Comparison of ENCODE assay signal across 14 cellular contexts in genomic region chr5:40774626-40775025, GRCh38.
"Had no signal": no experiment of that assay in that cellular context is flagged by ENCODE, and none has a peak within 500 bp of the region (broad histone marks: within the 10 kb centered on the region; RNA-seq: fewer than 3 reads in every experiment).

No MANE protein-coding gene starts in this region.

- H3K4me3 Mint-ChIP-seq: activated naive CD4-positive, alpha-beta T cell treated with anti-CD3 and anti-CD28 coated beads, Interleukin-2, amount 50 U/mL, for 24 hours; effector memory CD8-positive, alpha-beta T cell; immature natural killer cell; naive thymus-derived CD4-positive, alpha-beta T cell had no signal

- H3K4me1 ChIP-seq: right atrium auricular region had no signal

- H3K27me3 ChIP-seq: neutrophil, right atrium auricular region, tibial artery, vagina had no signal

- H3K27ac ChIP-seq: right atrium auricular region, skin epidermis, tibial artery, vagina had no signal

- ATAC-seq: effector memory CD8-positive, alpha-beta T cell; naive thymus-derived CD4-positive, alpha-beta T cell had no signal

- H3K9me3 ChIP-seq: neutrophil, right atrium auricular region, tibial artery, vagina had no signal

- H3K9me3 Mint-ChIP-seq: activated naive CD4-positive, alpha-beta T cell treated with anti-CD3 and anti-CD28 coated beads, Interleukin-2, amount 50 U/mL, for 24 hours; effector memory CD8-positive, alpha-beta T cell; immature natural killer cell had no signal

- DNase-seq: activated CD4-positive, alpha-beta T cell treated with anti-CD3 and anti-CD28 coated beads, Interleukin-2, amount 50 U/mL, for 1 hour; activated CD4-positive, CD25-positive, alpha-beta regulatory T cell; activated effector memory CD4-positive, alpha-beta T cell treated with Interleukin-2 at 50 U/mL for 16 hours; caudate nucleus; effector memory CD8-positive, alpha-beta T cell; immature natural killer cell; naive thymus-derived CD4-positive, alpha-beta T cell; stimulated activated CD4-positive, alpha-beta T cell treated with anti-CD3 and anti-CD28 coated beads, Interleukin-4, amount 100 ng/mL, for 4 hours; tibial artery had no signal

- H3K27ac Mint-ChIP-seq: activated naive CD4-positive, alpha-beta T cell treated with anti-CD3 and anti-CD28 coated beads, Interleukin-2, amount 50 U/mL, for 24 hours; immature natural killer cell had no signal

- H3K4me3 ChIP-seq: right atrium auricular region, skin epidermis, tibial artery, vagina had no signal

- H3K27me3 Mint-ChIP-seq: activated naive CD4-positive, alpha-beta T cell treated with anti-CD3 and anti-CD28 coated beads, Interleukin-2, amount 50 U/mL, for 24 hours; effector memory CD8-positive, alpha-beta T cell; naive thymus-derived CD4-positive, alpha-beta T cell had no signal
